In the genomic region with DNA sequence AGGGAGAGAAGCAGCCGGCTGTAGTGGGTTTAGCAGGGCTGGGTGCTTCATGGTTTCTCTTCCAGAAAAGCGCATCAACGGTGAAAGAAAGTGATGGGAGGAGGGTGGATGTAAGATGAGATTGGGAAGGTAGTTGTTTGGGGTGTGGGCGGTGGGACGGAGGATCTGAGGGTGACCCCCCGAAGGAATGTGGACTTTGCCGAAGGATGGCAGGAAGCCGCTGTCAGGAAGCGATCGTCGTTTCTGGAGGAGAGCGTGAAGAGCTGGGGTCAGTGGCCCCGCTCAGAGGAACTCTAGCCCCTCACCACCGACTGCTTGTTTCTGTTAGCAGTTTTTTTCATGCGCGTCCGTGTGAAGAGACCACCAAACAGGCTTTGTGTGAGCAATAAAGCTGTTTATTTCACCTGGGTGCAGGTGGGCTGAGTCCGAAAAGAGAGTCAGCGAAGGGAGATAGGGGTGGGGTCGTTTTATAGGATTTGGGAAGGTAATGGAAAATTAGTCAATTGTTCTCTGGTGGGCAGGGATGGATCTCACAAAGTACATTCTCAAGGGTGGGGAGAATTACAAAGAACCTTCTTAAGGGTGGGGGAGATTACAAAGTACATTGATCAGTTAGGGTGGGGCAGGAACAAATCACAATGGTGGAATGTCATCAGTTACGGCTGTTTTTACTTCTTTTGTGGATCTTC, we compare ENCODE assay signal across 8 cellular contexts. TPM values are rescaled to one million over a fixed set of nuclear protein-coding genes. Genes with fewer than 3 reads are reported as not detected.
DNase-seq lines count a peak whose midpoint lies in the region; ATAC-seq, FAIRE-seq and TF ChIP-seq lines count a peak whose summit lies in the region.
"Not testable (repeated sequence)": the region's sequence is repeated elsewhere in the genome, so short reads cannot be mapped to it uniquely, and the experiment has no call there.

No MANE protein-coding gene starts in this region.

- H3K9me3 Mint-ChIP-seq in activated T-cell treated with anti-CD3 and anti-CD28 coated beads, Interleukin-2, amount 50 U/mL, for 72 hours, result not testable (repeated sequence)

- H3K9me3 ChIP-seq in GM23248 (ENCODE audit: low read depth); OCI-LY1 (ENCODE audit: low read length); right atrium auricular region; mucosa of stomach (ENCODE audit: control insufficient read depth, low read length); small intestine (ENCODE audit: control insufficient read depth, low read depth): not testable (repeated sequence)

- not testable (repeated sequence) for DNase-seq in AG04449 (ENCODE audit: low read depth, low spot score); GM23248; activated T-cell treated with anti-CD3 and anti-CD28 coated beads, Interleukin-2, amount 50 U/mL, for 72 hours; coronary artery (ENCODE audit: low spot score); right atrium auricular region (ENCODE audit: low spot score); small intestine

- H3K4me1 ChIP-seq in GM23248 (ENCODE audit: insufficient read depth) (peaks cover 32% of the 10 kb centered on the region), OCI-LY1 (ENCODE audit: insufficient read depth, low read length, severe bottlenecking) (peaks cover 38% of the 10 kb centered on the region), right atrium auricular region (peaks cover 0 to 49% of the 10 kb centered on the region in 2 donors), mucosa of stomach (ENCODE audit: control insufficient read depth, insufficient read depth, low read length) (peaks cover 38% of the 10 kb centered on the region)
- not testable (repeated sequence) for H3K4me1 ChIP-seq in small intestine (ENCODE audit: control insufficient read depth in 2 of 2, insufficient read depth in 1 of 2, low read depth in 1 of 2, low read length in 1 of 2)

- peaks cover 10 to 13% of the 10 kb centered on the region in 2 donors for H3K36me3 Mint-ChIP-seq in activated T-cell treated with anti-CD3 and anti-CD28 coated beads, Interleukin-2, amount 50 U/mL, for 72 hours (ENCODE audit: insufficient read depth in 2 of 2)

- H3K9me2 ChIP-seq in GM23248 (ENCODE audit: insufficient read depth); OCI-LY1 (ENCODE audit: low read depth, low read length): not testable (repeated sequence)

- in situ Hi-C loops in GM23248 (cut with MboI), result not testable (repeated sequence)

- H3K4me3 ChIP-seq in AG04449 (ENCODE audit: low read depth, low read length) (peak overlapping the region; percentile 95), GM23248 (peak overlapping the region; percentile 93), OCI-LY1 (ENCODE audit: low read depth, low read length, poor library complexity, severe bottlenecking) (peak overlapping the region; percentile 96), coronary artery (peak overlapping the region; percentile 98), right atrium auricular region (peak overlapping the region; percentile 85), mucosa of stomach (ENCODE audit: low read length) (peak overlapping the region; percentile 44), small intestine (ENCODE audit: low read depth in 1 of 2, low read length in 2 of 2) (peak overlapping the region; percentile 72 to 95)

- H3K9ac ChIP-seq in GM23248 (peak overlapping the region; percentile 99), OCI-LY1 (ENCODE audit: low read length) (peak overlapping the region; percentile 86), mucosa of stomach (ENCODE audit: low read length) (peak overlapping the region; percentile 97)

- not testable (repeated sequence) for TF ChIP-seq CTCF in AG04449 (IDR thresholded peaks at IDR 0.05; ENCODE audit: insufficient read depth, low read length, missing control alignments); OCI-LY1 (IDR thresholded peaks at IDR 0.05; ENCODE audit: low read length); coronary artery (IDR thresholded peaks at IDR 0.05); right atrium auricular region (IDR thresholded peaks at IDR 0.05)

- WGBS in GM23248 (ENCODE audit: low coverage in 1 of 2, low lambda C conversion rate in 2 of 2, missing lambda C conversion rate in 2 of 2), 2 experiments, result 1 to 2% methylated on average over 21 of the region's 21 CpGs
- WGBS in small intestine, 3 donors, result 1 to 2% (median 2%) methylated on average over 21 of the region's 21 CpGs

- H3K79me2 ChIP-seq in GM23248 (ENCODE audit: insufficient read depth) (peaks cover 63% of the 10 kb centered on the region), OCI-LY1 (ENCODE audit: insufficient read depth, low read length) (peaks cover 47% of the 10 kb centered on the region)

- not testable (repeated sequence) for H3K27me3 ChIP-seq in GM23248 (replicated peaks; ENCODE audit: insufficient read depth); OCI-LY1 (ENCODE audit: insufficient read depth, low read length); right atrium auricular region; mucosa of stomach (ENCODE audit: control insufficient read depth, insufficient read depth, low read length); small intestine (ENCODE audit: control insufficient read depth in 2 of 2, insufficient read depth in 2 of 2, low read length in 2 of 2)

- peak in 1 of 2 donors; percentile 12 for ATAC-seq in activated T-cell treated with anti-CD3 and anti-CD28 coated beads, Interleukin-2, amount 50 U/mL, for 72 hours (replicated peaks in 1 of 2)

- H3K27me3 Mint-ChIP-seq in activated T-cell treated with anti-CD3 and anti-CD28 coated beads, Interleukin-2, amount 50 U/mL, for 72 hours (ENCODE audit: low read depth), result not testable (repeated sequence)

- peak overlapping the region; percentile 97 for H3K27ac Mint-ChIP-seq in activated T-cell treated with anti-CD3 and anti-CD28 coated beads, Interleukin-2, amount 50 U/mL, for 72 hours

- FAIRE-seq in small intestine (lab: Jason Lieb, UNC), result not testable (repeated sequence)

- POLR2A ChIA-PET in AG04449 (lab: Yijun Ruan, JAX), result interaction anchor here (0.9 to 3.4 kb wide), 10 partner anchors 10 to 60 kb away, joined by 3 to 27 read pairs (median 4); no protein-coding TSS in a partner anchor

- peaks cover 59% of the 10 kb centered on the region for H3K4me1 Mint-ChIP-seq in activated T-cell treated with anti-CD3 and anti-CD28 coated beads, Interleukin-2, amount 50 U/mL, for 72 hours (ENCODE audit: low read depth)

- not testable (repeated sequence) for H3K36me3 ChIP-seq in GM23248 (ENCODE audit: low read depth); OCI-LY1 (ENCODE audit: insufficient read depth, low read length); right atrium auricular region; mucosa of stomach (ENCODE audit: control insufficient read depth, insufficient read depth, low read length); small intestine (ENCODE audit: control insufficient read depth in 2 of 2, insufficient read depth in 2 of 2, low read length in 2 of 2)

- peaks cover 26% of the 10 kb centered on the region for H3F3A ChIP-seq in GM23248 (ENCODE audit: insufficient read depth)
- not testable (repeated sequence) for H3F3A ChIP-seq in OCI-LY1 (ENCODE audit: insufficient read depth, low read length)

- H3K4me2 ChIP-seq in GM23248 (ENCODE audit: unreplicated experiment) (peak overlapping the region; percentile 93), OCI-LY1 (ENCODE audit: low read length) (peak overlapping the region; percentile 95)

- H3K4me3 Mint-ChIP-seq in activated T-cell treated with anti-CD3 and anti-CD28 coated beads, Interleukin-2, amount 50 U/mL, for 72 hours, result peak overlapping the region; percentile 84 to 99

- H4K20me1 ChIP-seq in GM23248 (ENCODE audit: insufficient read depth); OCI-LY1 (ENCODE audit: insufficient read depth, low read length): not testable (repeated sequence)

- H2AFZ ChIP-seq in GM23248, result peak overlapping the region; percentile 88; the same call in 1 of the 2 replicates
- H2AFZ ChIP-seq in OCI-LY1 (ENCODE audit: low read length), result not testable (repeated sequence)

- peak overlapping the region; percentile 99 for H3K27ac ChIP-seq in GM23248
- not testable (repeated sequence) for H3K27ac ChIP-seq in OCI-LY1 (ENCODE audit: low read depth, low read length, poor library complexity, severe bottlenecking)
- peak overlapping the region; percentile 96 to 99 for H3K27ac ChIP-seq in coronary artery
- peak overlapping the region; percentile 94 for H3K27ac ChIP-seq in right atrium auricular region
- peak overlapping the region; percentile 87 to 99 for H3K27ac ChIP-seq in small intestine (ENCODE audit: low read depth in 1 of 2, low read length in 1 of 2)

- CTCF ChIA-PET in AG04449 (lab: Yijun Ruan, JAX), result interaction anchor here (1.0 to 6.5 kb wide), 9 partner anchors 10 to 90 kb away, joined by 3 to 39 read pairs (median 6); no protein-coding TSS in a partner anchor

RNA-seq across cellular contexts. Expression of a gene that starts 0.8 kb away (rescaled TPM):
- 40.0 and 40.2 TPM in 2 replicates for total RNA-seq in GM23248 (2014; rRNA removed; shearing (Covaris generic))
- polyA plus RNA-seq in GM23248 (2016; fragmentation: Nextera tagmentation; extraction: Ambion mirVana), result 69.4 and 69.7 TPM in 2 replicates
- 100 to 1,000 TPM; 106 to 113 TPM for total RNA-seq in activated T-cell treated with anti-CD3 and anti-CD28 coated beads, Interleukin-2, amount 50 U/mL, for 72 hours
- total RNA-seq in right atrium auricular region, result 10 to 100 TPM; 18.8 to 40.6 TPM
- 100 to 1,000 TPM in 1 of 3 donors, 10 to 100 TPM in 2; 56.6 to 106 (median 96.7) TPM for polyA plus RNA-seq in small intestine

RNA-seq across cellular contexts. Expression of a gene that starts 12.6 kb away (rescaled TPM):
- 37.7 and 41.3 TPM in 2 replicates for total RNA-seq in GM23248 (2014; rRNA removed; shearing (Covaris generic))
- polyA plus RNA-seq in GM23248 (2016; fragmentation: Nextera tagmentation; extraction: Ambion mirVana) (19.0 and 20.0 TPM in 2 replicates), small intestine (10 to 100 TPM in 1 of 3 donors, 1 to 10 TPM in 2; 5.9 to 10.3 (median 6.9) TPM)
- 10 to 100 TPM; 21.4 to 26.5 TPM for total RNA-seq in activated T-cell treated with anti-CD3 and anti-CD28 coated beads, Interleukin-2, amount 50 U/mL, for 72 hours
- total RNA-seq in right atrium auricular region, result 10 to 100 TPM; 16.0 to 21.9 TPM

Comparison
In these comparisons a context has a peak if more than half of its experiments do, and no peak if none do; other contexts are left out.
1. H3K4me3 ChIP-seq: peak in every context shown above with its lines; median percentile 98 in coronary artery; 96 in OCI-LY1; 95 in AG04449; 93 in GM23248; 85 in right atrium auricular region; 84 in small intestine; 44 in mucosa of stomach.